9 cellular contexts compared by ENCODE assay signal in the genomic region with DNA sequence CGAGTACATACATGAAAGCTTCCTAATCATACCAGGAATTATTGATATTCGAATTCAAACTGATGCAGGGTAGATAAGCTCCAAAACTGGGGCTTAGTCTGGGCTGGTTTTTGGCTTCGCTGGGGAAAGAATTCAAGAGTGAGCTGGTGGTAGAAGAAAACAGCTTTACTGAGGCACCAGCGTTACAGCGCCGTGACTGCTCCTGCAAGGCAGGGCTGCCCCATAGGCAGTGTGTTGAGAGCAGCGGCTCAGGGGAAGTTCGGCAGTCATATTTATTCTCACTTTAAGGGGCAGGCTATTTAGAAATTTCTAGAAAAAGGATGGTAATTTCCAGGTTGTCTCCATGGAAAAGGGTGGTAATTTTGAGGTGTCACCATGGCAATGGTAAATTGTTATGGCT.
"Had no signal": no experiment of that assay in that cellular context is flagged by ENCODE, and none has a peak within 500 bp of the region (broad histone marks: within the 10 kb centered on the region; RNA-seq: fewer than 3 reads in every experiment).

No MANE protein-coding gene starts in this region.

- H3K27ac Mint-ChIP-seq: IgD-negative memory B cell had no signal

- DNase-seq: GM23248, H9, HCEC 1CT, KG1 had no signal

- H3K4me3 ChIP-seq: GM23248 had no signal

- H3K36me3 Mint-ChIP-seq: IgD-negative memory B cell had no signal

- H3K9me3 Mint-ChIP-seq: H9, IgD-negative memory B cell had no signal

- FAIRE-seq: H1, H54, HepG2 had no signal

- H3K27ac ChIP-seq: GM23248, HL-60 had no signal

- H3K4me3 Mint-ChIP-seq: H9, IgD-negative memory B cell had no signal

- H2AFZ ChIP-seq: GM23248 had no signal

- H3K9ac ChIP-seq: GM23248 had no signal

- ATAC-seq: HepG2 had no signal
